In genomic region chr19:12596927-12597548, GRCh38 we compare ENCODE assay signal across 22 cellular contexts. TPM values are rescaled to one million over a fixed set of nuclear protein-coding genes. Genes with fewer than 3 reads are reported as not detected.
DNase-seq lines count a peak whose midpoint lies in the region; ATAC-seq and TF ChIP-seq lines count a peak whose summit lies in the region.
"Had no signal": no experiment of that assay in that cellular context is flagged by ENCODE, and none has a peak within 500 bp of the region (broad histone marks: within the 10 kb centered on the region; RNA-seq: fewer than 3 reads in every experiment).

No MANE protein-coding gene starts in this region.

- ATAC-seq in left lobe of liver (peak; percentile 99), GM18870 (IDR thresholded peaks at IDR 0.05; ENCODE audit: unreplicated experiment) (no peak)
- ATAC-seq: natural killer cell, Panc1 had no signal

- H3K9me3 ChIP-seq in esophagus muscularis mucosa = no peaks in the 10 kb centered on the region
- H3K9me3 ChIP-seq: BLaER1, breast epithelium had no signal

- intact Hi-C loops in esophagus muscularis mucosa (cut with DNase I) = no loop called here

- DNase-seq in ELF-1 (ENCODE audit: low read depth, low spot score) (peak; percentile 75), astrocyte of the hippocampus (ENCODE audit: low read depth, low spot score) (peak; percentile 29), left lobe of liver (ENCODE audit: low spot score) (peak; percentile 86), retina (peak; percentile 73), T-helper 2 cell (no peak), esophagus muscularis mucosa (ENCODE audit: extremely low spot score) (no peak)
- no peak for DNase-seq in activated naive CD4-positive, alpha-beta T cell (lab: John Stamatoyannopoulos, UW)
- DNase-seq: activated CD8-positive, alpha-beta memory T cell treated with anti-CD3 and anti-CD28 coated beads, Interleukin-2, amount 50 U/mL, for 4 hours; activated effector memory CD4-positive, alpha-beta T cell treated with Interleukin-2 at 50 U/mL for 16 hours; cortex of kidney; foreskin fibroblast; kidney; natural killer cell; NCI-H1694; NCI-H82; stimulated activated CD4-positive, alpha-beta T cell treated with anti-CD3 and anti-CD28 coated beads, Interleukin-4, amount 100 ng/mL, for 24 hours had no signal

- no peak for TF ChIP-seq EP300 in esophagus muscularis mucosa (IDR thresholded peaks at IDR 0.05)

- WGBS in esophagus muscularis mucosa = 65% methylated on average over 27 of the region's 38 CpGs

- no peak overlapping the region for H3K4me3 ChIP-seq in esophagus muscularis mucosa
- H3K4me3 ChIP-seq: BLaER1, breast epithelium, SJSA1, smooth muscle cell had no signal

- no peak for TF ChIP-seq CTCF in esophagus muscularis mucosa (IDR thresholded peaks at IDR 0.05)

- peaks cover 5 to 39% (median 27%) of the 10 kb centered on the region in 4 donors for H3K36me3 ChIP-seq in esophagus muscularis mucosa
- H3K36me3 ChIP-seq: breast epithelium had no signal

- TF ChIP-seq POLR2A in esophagus muscularis mucosa (IDR thresholded peaks at IDR 0.05; ENCODE audit: low read depth) = no peak

- H3K4me1 ChIP-seq in esophagus muscularis mucosa = no peaks in the 10 kb centered on the region
- H3K4me1 ChIP-seq: BLaER1, breast epithelium, SJSA1 had no signal

- no peak overlapping the region for H3K27ac ChIP-seq in esophagus muscularis mucosa (replicated peaks in 1 of 4)
- H3K27ac ChIP-seq: BLaER1, breast epithelium, SJSA1 had no signal

- no peaks in the 10 kb centered on the region for H3K27me3 ChIP-seq in esophagus muscularis mucosa
- H3K27me3 ChIP-seq: BLaER1, breast epithelium, SJSA1 had no signal

RNA-seq across cellular contexts. Expression of gene ZNF490, which starts 13.6 kb away (rescaled TPM):
- 3.9 TPM for total RNA-seq in left lobe of liver
- total RNA-seq in esophagus muscularis mucosa = 1 to 10 TPM; 3.3 to 6.7 (median 5.3) TPM

RNA-seq across cellular contexts. Expression of gene ZNF791, which starts 13.7 kb away (rescaled TPM):
- total RNA-seq in left lobe of liver (9.1 TPM), esophagus muscularis mucosa (10 to 100 TPM; 14.0 to 21.6 (median 17.3) TPM)

RNA-seq across cellular contexts. Expression of gene ZNF564, which starts 45.8 kb away (rescaled TPM):
- total RNA-seq in left lobe of liver (5.3 TPM), esophagus muscularis mucosa (10 to 100 TPM in 1 of 4 donors, 1 to 10 TPM in 3; 8.3 to 13.7 (median 9.3) TPM)

Comparison
In these comparisons a context has a peak if more than half of its experiments do, and no peak if none do; other contexts are left out.
1. DNase-seq: peak in ELF-1 (single experiment), astrocyte of the hippocampus (single experiment), left lobe of liver (single experiment) and retina (single experiment); none in T-helper 2 cell (0 of 5), esophagus muscularis mucosa (single experiment) and activated naive CD4-positive, alpha-beta T cell (0 of 4).